21 cellular contexts compared by ENCODE assay signal in genomic region chr10:75939541-75939940, GRCh38.
A peak's percentile ranks its signal among the peaks of the same experiment; 100 is the strongest.
DNase-seq lines count a peak whose midpoint lies in the region; ATAC-seq, FAIRE-seq and TF ChIP-seq lines count a peak whose summit lies in the region.
"Had no signal": no experiment of that assay in that cellular context is flagged by ENCODE, and none has a peak within 500 bp of the region (broad histone marks: within the 10 kb centered on the region; RNA-seq: fewer than 3 reads in every experiment).

No MANE protein-coding gene starts in this region.

- POLR2A ChIA-PET in PC-3 (lab: Charles Lee; ENCODE audit: unreplicated experiment), result interaction anchor here (0.7 kb wide), 1 partner anchor 94 kb away, joined by 4 read pairs; no protein-coding TSS in a partner anchor

- H3K4me1 ChIP-seq in PC-3 (ENCODE audit: insufficient read depth, low read length), result no peaks in the 10 kb centered on the region
- H3K4me1 ChIP-seq: A549, Caco-2 had no signal

- peaks cover 6% of the 10 kb centered on the region for H3K27me3 Mint-ChIP-seq in nephron progenitor cell (ENCODE audit: low read depth, poor library complexity)

- no peak overlapping the region for H3K4me3 ChIP-seq in bronchial epithelial cell (ENCODE audit: low read depth, low read length)
- H3K4me3 ChIP-seq in PC-3 (ENCODE audit: low read length), result no peak overlapping the region
- H3K4me3 ChIP-seq: A549; BLaER1 treated with 17β-estradiol and CSF1 and Interleukin-3, amounts not matched to agents 10 nM and 100 nM had no signal

- no peak for TF ChIP-seq CTCF in bronchial epithelial cell (IDR thresholded peaks at IDR 0.05; ENCODE audit: insufficient read depth, low read length, severe bottlenecking)
- TF ChIP-seq CTCF in nephron progenitor cell (IDR thresholded peaks at IDR 0.05), result no peak
- TF ChIP-seq CTCF in PC-3 (conservative IDR thresholded peaks at IDR 0.05; ENCODE audit: low read depth, low read length), result no peak

- no peaks in the 10 kb centered on the region for H3K36me3 ChIP-seq in bronchial epithelial cell (ENCODE audit: control insufficient read depth, insufficient read depth, low read length)
- H3K36me3 ChIP-seq in PC-3 (ENCODE audit: low read depth, low read length), result no peaks in the 10 kb centered on the region
- H3K36me3 ChIP-seq: BLaER1 treated with 17β-estradiol and CSF1 and Interleukin-3, amounts not matched to agents 10 nM and 100 nM had no signal

- H3K36me3 Mint-ChIP-seq in nephron progenitor cell (ENCODE audit: low read depth), result peaks cover 8% of the 10 kb centered on the region
- H3K36me3 Mint-ChIP-seq: CD8-positive, alpha-beta T cell had no signal

- H3K4me3 Mint-ChIP-seq in nephron progenitor cell, result no peak overlapping the region
- H3K4me3 Mint-ChIP-seq: B cell; CD4-positive, alpha-beta T cell; CD8-positive, alpha-beta T cell had no signal

- no peak overlapping the region for H3K9ac ChIP-seq in PC-3 (ENCODE audit: low read length)
- H3K9ac ChIP-seq: BLaER1 treated with 17β-estradiol and CSF1 and Interleukin-3, amounts not matched to agents 10 nM and 100 nM had no signal

- H3K4me1 Mint-ChIP-seq in nephron progenitor cell, result peaks cover 55% of the 10 kb centered on the region
- H3K4me1 Mint-ChIP-seq: B cell had no signal

- peak overlapping the region; percentile 12 for H3K27ac Mint-ChIP-seq in nephron progenitor cell
- H3K27ac Mint-ChIP-seq: B cell; CD4-positive, alpha-beta T cell; CD8-positive, alpha-beta T cell had no signal

- no peaks in the 10 kb centered on the region for H3K79me2 ChIP-seq in PC-3 (ENCODE audit: low read length)

- DNase-seq in NCI-H748 (lab: John Stamatoyannopoulos, UW; ENCODE audit: unreplicated experiment), result peak; percentile 25
- no peak for DNase-seq in NCI-H748 treated with DMSO at 0.1 percent for 48 hours (lab: John Stamatoyannopoulos, UW)
- no peak for DNase-seq in bronchial epithelial cell (ENCODE audit: low read depth)
- DNase-seq in nephron progenitor cell, result no peak
- DNase-seq in PC-3, result no peak
- no peak for DNase-seq in stimulated activated CD4-positive, alpha-beta T cell treated with anti-CD3 and anti-CD28 coated beads, Interleukin-2, amount 100 ng/mL, for 24 hours
- DNase-seq: AML-193; Caco-2; Calu3; CD4-positive, alpha-beta T cell; CD8-positive, alpha-beta T cell; GF-D8 had no signal

- intact Hi-C loops in PC-3 (cut with micrococcal nuclease), result no loop called here

- H3K27me3 ChIP-seq in bronchial epithelial cell (ENCODE audit: control insufficient read depth, insufficient read depth, low read length) (peaks cover 2% of the 10 kb centered on the region), PC-3 (ENCODE audit: low read length) (peaks cover 91% of the 10 kb centered on the region)
- H3K27me3 ChIP-seq: BLaER1 treated with 17β-estradiol and CSF1 and Interleukin-3, amounts not matched to agents 10 nM and 100 nM had no signal

- peaks cover 18% of the 10 kb centered on the region for H3K9me3 Mint-ChIP-seq in nephron progenitor cell
- H3K9me3 Mint-ChIP-seq: CD4-positive, alpha-beta T cell had no signal

- no peak overlapping the region for H3K4me2 ChIP-seq in PC-3 (ENCODE audit: low read length)
- H3K4me2 ChIP-seq: A549; BLaER1 treated with 17β-estradiol and CSF1 and Interleukin-3, amounts not matched to agents 10 nM and 100 nM had no signal

- CTCF ChIA-PET in PC-3 (lab: Charles Lee), result no interaction called here

- H3F3A ChIP-seq in PC-3 (ENCODE audit: low read length, unreplicated experiment), result no peaks in the 10 kb centered on the region

- ATAC-seq in PC-3, result no peak
- ATAC-seq: A549; CD8-positive, alpha-beta T cell had no signal

- no peaks in the 10 kb centered on the region for H4K20me1 ChIP-seq in PC-3 (ENCODE audit: low read length)
- H4K20me1 ChIP-seq: BLaER1 treated with 17β-estradiol and CSF1 and Interleukin-3, amounts not matched to agents 10 nM and 100 nM had no signal

- BruUV-seq in PC-3 (replicated peaks; lab: Mats Ljungman, UMichigan), result no TSS peak

- peak; percentile 55 for FAIRE-seq in bronchial epithelial cell (lab: Jason Lieb, UNC)
- FAIRE-seq: A549, D721Med, G401.6, GM12891, GM19239 had no signal

- H3K27ac ChIP-seq in PC-3 (ENCODE audit: low read length), result no peak overlapping the region
- H3K27ac ChIP-seq: 22Rv1; A549; BLaER1 treated with 17β-estradiol and CSF1 and Interleukin-3, amounts not matched to agents 10 nM and 100 nM; C4-2B had no signal

- no peak overlapping the region for H2AFZ ChIP-seq in PC-3 (ENCODE audit: low read length)

- H3K9me3 ChIP-seq in PC-3 (ENCODE audit: low read length), result 0 out of 2 replicates have a peak, but pooled peaks cover 5% of the 10 kb centered on the region

- H3K9me2 ChIP-seq in PC-3 (replicated peaks; ENCODE audit: low read length), result peaks cover 4% of the 10 kb centered on the region; the same call in 1 of the 2 replicates
